ENCODE assay signal across 8 cellular contexts in the genomic region with DNA sequence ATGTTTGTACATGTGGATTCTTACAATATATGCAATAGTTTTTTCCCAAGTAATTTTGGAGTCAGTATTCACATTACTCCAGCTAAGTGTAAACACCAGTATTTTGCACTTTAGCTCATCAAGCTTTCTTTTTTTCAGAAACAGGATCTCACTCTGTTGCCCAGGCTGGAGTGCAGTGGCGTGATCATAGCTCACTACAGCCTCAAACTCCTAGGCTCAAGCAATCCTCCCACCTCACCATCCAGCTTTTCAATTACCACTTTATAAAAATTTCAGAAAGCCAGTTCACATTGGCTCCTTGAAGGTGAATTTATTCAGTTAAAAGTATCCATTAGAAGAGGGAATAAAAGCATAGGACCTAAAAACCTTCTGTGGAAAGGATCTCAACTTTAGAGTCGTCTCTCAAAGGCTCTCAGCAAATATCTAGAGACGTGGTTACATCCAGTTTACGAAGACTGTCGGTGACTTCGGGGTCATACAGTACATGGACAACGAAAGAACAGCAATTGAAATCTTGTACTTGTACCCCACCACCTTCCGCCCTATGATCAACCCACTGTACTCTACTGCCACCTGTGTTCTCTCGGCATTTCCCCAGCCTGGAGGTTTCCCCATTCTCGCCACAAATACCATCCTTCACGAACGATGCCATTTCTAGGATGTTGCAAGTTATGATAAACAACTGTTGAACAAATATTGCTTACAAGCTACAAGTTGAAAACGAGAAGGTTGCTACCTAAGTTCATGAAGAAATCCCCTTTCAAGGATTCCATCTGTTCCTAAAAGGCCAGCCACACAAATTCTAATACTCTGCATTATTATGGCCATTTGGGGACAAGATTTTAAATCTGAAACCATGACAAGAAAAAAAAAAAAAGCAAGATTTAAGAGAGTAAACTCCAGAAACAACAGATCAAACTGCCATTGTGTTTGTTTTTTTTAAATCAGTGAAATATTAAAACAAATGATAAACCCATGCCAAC. TPM values are rescaled to one million over a fixed set of nuclear protein-coding genes. Genes with fewer than 3 reads are reported as not detected.
A peak's percentile ranks its signal among the peaks of the same experiment; 100 is the strongest.
DNase-seq lines count a peak whose midpoint lies in the region; ATAC-seq, FAIRE-seq and TF ChIP-seq lines count a peak whose summit lies in the region.

No MANE protein-coding gene starts in this region.

- H3K4me3 ChIP-seq in BJ (ENCODE audit: low read depth, low read length) (peak overlapping the region; percentile 77), kidney epithelial cell (ENCODE audit: low read depth, low read length) (peak overlapping the region; percentile 91)

- DNase-seq in BJ (ENCODE audit: low read depth) = no peak
- no peak for DNase-seq in GM19239 (ENCODE audit: insufficient read length, low spot score)
- peak; percentile 75 for DNase-seq in NCI-H69 (lab: John Stamatoyannopoulos, UW)
- no peak for DNase-seq in kidney epithelial cell (ENCODE audit: low read depth)
- DNase-seq in stimulated activated naive CD8-positive, alpha-beta T cell treated with anti-CD3 and anti-CD28 coated beads, Interleukin-15, amount 100 ng/mL, for 72 hours = peak in 1 of 2 donors; percentile 45
- no peak for DNase-seq in NK-92 (lab: John Stamatoyannopoulos, UW; ENCODE audit: unreplicated experiment)

- H3K27ac Mint-ChIP-seq in brain = peak overlapping the region in 3 of 5 experiments; percentile 51 to 91 (median 77)
- no peak overlapping the region for H3K27ac Mint-ChIP-seq in stimulated activated naive CD8-positive, alpha-beta T cell treated with anti-CD3 and anti-CD28 coated beads, Interleukin-15, amount 100 ng/mL, for 72 hours

- no peaks in the 10 kb centered on the region for H3K36me3 ChIP-seq in BJ (ENCODE audit: control insufficient read depth, insufficient read depth, low read length)
- no peaks in the 10 kb centered on the region for H3K36me3 ChIP-seq in kidney epithelial cell (ENCODE audit: control insufficient read depth, insufficient read depth, low read length)

- peak; percentile 72 for TF ChIP-seq CTCF in BJ (IDR thresholded peaks at IDR 0.05; ENCODE audit: insufficient read depth, low read depth, low read length)
- TF ChIP-seq CTCF in brain (conservative IDR thresholded peaks at IDR 0.05) = peak; percentile 50 to 70
- TF ChIP-seq CTCF in kidney epithelial cell (IDR thresholded peaks at IDR 0.05; ENCODE audit: insufficient read depth, low read length, poor library complexity, severe bottlenecking) = peak; percentile 74

- peak overlapping the region; percentile 91 to 96 (median 94) for H3K4me3 Mint-ChIP-seq in brain
- H3K4me3 Mint-ChIP-seq in stimulated activated naive CD8-positive, alpha-beta T cell treated with anti-CD3 and anti-CD28 coated beads, Interleukin-15, amount 100 ng/mL, for 72 hours = peak overlapping the region in 1 of 2 donors; percentile 80

- peak; percentile 32 for ATAC-seq in stimulated activated naive CD8-positive, alpha-beta T cell treated with anti-CD3 and anti-CD28 coated beads, Interleukin-15, amount 100 ng/mL, for 72 hours
- ATAC-seq in HG03095 (IDR thresholded peaks at IDR 0.05; ENCODE audit: unreplicated experiment) = no peak

- H3K27me3 ChIP-seq in BJ (ENCODE audit: control insufficient read depth, insufficient read depth, low read length) (no peaks in the 10 kb centered on the region), kidney epithelial cell (ENCODE audit: control insufficient read depth, insufficient read depth, low read length) (no peaks in the 10 kb centered on the region)

- peaks cover 49% of the 10 kb centered on the region for H3K4me1 Mint-ChIP-seq in brain
- peaks cover 51% of the 10 kb centered on the region for H3K4me1 Mint-ChIP-seq in stimulated activated naive CD8-positive, alpha-beta T cell treated with anti-CD3 and anti-CD28 coated beads, Interleukin-15, amount 100 ng/mL, for 72 hours

- CTCF ChIA-PET in BJ (lab: Yijun Ruan, JAX) = interaction anchor here (0.7 to 9.0 kb wide), 17 partner anchors 9 to 304 kb away, joined by 3 to 80 read pairs (median 4); no protein-coding TSS in a partner anchor

- peaks cover 21% of the 10 kb centered on the region for H3K27me3 Mint-ChIP-seq in brain
- peaks cover 84% of the 10 kb centered on the region for H3K27me3 Mint-ChIP-seq in stimulated activated naive CD8-positive, alpha-beta T cell treated with anti-CD3 and anti-CD28 coated beads, Interleukin-15, amount 100 ng/mL, for 72 hours

- POLR2A ChIA-PET in BJ (lab: Charles Lee) = interaction anchor here (0.6 kb wide), 1 partner anchor 36 kb away, joined by 3 read pairs; no protein-coding TSS in a partner anchor

- peaks cover 0 to 5% (median 2%) of the 10 kb centered on the region in 5 experiments for H3K9me3 Mint-ChIP-seq in brain
- peaks cover 0 to 4% of the 10 kb centered on the region in 2 donors for H3K9me3 Mint-ChIP-seq in stimulated activated naive CD8-positive, alpha-beta T cell treated with anti-CD3 and anti-CD28 coated beads, Interleukin-15, amount 100 ng/mL, for 72 hours

- H3K36me3 Mint-ChIP-seq in brain = peaks cover 6% of the 10 kb centered on the region

- FAIRE-seq in GM19239 (lab: Jason Lieb, UNC) = peak; percentile 44

RNA-seq across cellular contexts. Expression of gene APBB2, which starts 1.8 kb away (rescaled TPM):
- polyA plus RNA-seq in BJ (2011; rRNA removed) = 50.3 and 52.9 TPM in 2 replicates
- 61.1 and 67.8 TPM in 2 replicates for polyA minus RNA-seq in BJ (2011; rRNA and poly(A)+ RNA removed)
- polyA plus RNA-seq in brain (ENCODE audit: insufficient read depth, low read depth, low replicate concordance) = 71.6 TPM
- 52.0 and 52.7 TPM in 2 replicates for total RNA-seq in kidney epithelial cell

RNA-seq across cellular contexts. Expression of gene UCHL1, which starts 44.2 kb away (rescaled TPM):
- polyA plus RNA-seq in BJ (2011; rRNA removed) = 1,295 and 1,743 TPM in 2 replicates
- polyA minus RNA-seq in BJ (2011; rRNA and poly(A)+ RNA removed) = 240 and 358 TPM in 2 replicates
- polyA plus RNA-seq in brain (ENCODE audit: insufficient read depth, low read depth, low replicate concordance) = 2,034 TPM
- 1,761 and 1,994 TPM in 2 replicates for total RNA-seq in kidney epithelial cell

Comparison
In these comparisons a context has a peak if more than half of its experiments do, and no peak if none do; other contexts are left out.
1. H3K27ac Mint-ChIP-seq: peak in brain (3 of 5); none in stimulated activated naive CD8-positive, alpha-beta T cell treated with anti-CD3 and anti-CD28 coated beads, Interleukin-15, amount 100 ng/mL, for 72 hours (0 of 2).
2. Peak in every context shown above with its lines, with median percentiles within 50 percentile points of each other: CTCF ChIP-seq.